Comparison of ENCODE assay signal across 20 cellular contexts in the genomic region with DNA sequence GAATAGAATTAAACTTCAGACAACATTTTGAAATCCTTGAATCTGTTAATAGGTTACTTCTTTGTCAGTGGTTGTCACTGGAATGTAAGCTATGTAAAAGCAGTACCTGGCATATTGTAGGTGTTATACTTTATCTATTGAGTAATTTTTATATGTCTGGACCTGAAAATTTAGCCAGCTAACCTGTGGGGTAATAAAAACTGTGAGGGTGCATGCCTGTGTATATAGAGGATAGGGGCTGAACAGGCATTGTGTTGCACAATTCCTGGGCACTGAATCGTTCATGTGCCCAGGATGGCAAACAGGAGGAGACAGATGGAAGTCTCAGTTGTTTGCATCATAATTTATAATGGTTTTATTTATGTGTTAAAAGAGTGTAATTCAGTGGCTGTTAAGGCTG.
"Had no signal": no experiment of that assay in that cellular context is flagged by ENCODE, and none has a peak within 500 bp of the region (broad histone marks: within the 10 kb centered on the region; RNA-seq: fewer than 3 reads in every experiment).

No MANE protein-coding gene starts in this region.

- H3K27ac Mint-ChIP-seq: activated CD4-positive, alpha-beta T cell treated with anti-CD3 and anti-CD28 coated beads for 36 hours; activated T-helper 2 cell treated with anti-CD3 and anti-CD28 coated beads, Interferon-gamma antibody, Interleukin-2, Interleukin-4, amounts not matched to agents 10 μg/mL and 5 μg/mL and 100 μg/mL, durations not matched to agents 14 hours and 24 hours and 36 hours; natural killer cell; T-helper 2 cell treated with Interferon-gamma antibody and Interleukin-4, amounts not matched to agents 5 μg/mL and 100 μg/mL, for 36 hours; type B pancreatic cell had no signal

- H3K27me3 Mint-ChIP-seq: activated CD4-positive, alpha-beta T cell treated with anti-CD3 and anti-CD28 coated beads for 36 hours; type B pancreatic cell had no signal

- H3K9me3 Mint-ChIP-seq: activated T-helper 2 cell treated with anti-CD3 and anti-CD28 coated beads, Interferon-gamma antibody, Interleukin-2, Interleukin-4, amounts not matched to agents 10 μg/mL and 5 μg/mL and 100 μg/mL, durations not matched to agents 14 hours and 24 hours and 36 hours; natural killer cell; T-helper 2 cell treated with Interferon-gamma antibody and Interleukin-4, amounts not matched to agents 5 μg/mL and 100 μg/mL, for 36 hours; type B pancreatic cell; WTC11 had no signal

- H3K27ac ChIP-seq: cardiac muscle cell, gastrocnemius medialis, heart left ventricle, lower lobe of right lung, neutrophil, parathyroid adenoma, stomach had no signal

- H3K36me3 Mint-ChIP-seq: natural killer cell, WTC11 had no signal

- H3K4me3 ChIP-seq: cardiac muscle cell, gastrocnemius medialis, heart left ventricle, lower lobe of right lung, stomach had no signal

- H3K36me3 ChIP-seq: cardiac muscle cell had no signal

- H3K27me3 ChIP-seq: cardiac muscle cell, gastrocnemius medialis, heart left ventricle, neutrophil, stomach had no signal

- H3K9me3 ChIP-seq: gastrocnemius medialis, heart left ventricle, lower lobe of right lung, neutrophil, SK-N-SH, stomach had no signal

- H3K4me1 Mint-ChIP-seq: WTC11 had no signal

- ATAC-seq: activated CD4-positive, alpha-beta T cell treated with anti-CD3 and anti-CD28 coated beads for 36 hours; gastrocnemius medialis; heart left ventricle; left cardiac atrium; lower lobe of right lung; natural killer cell; WTC11 had no signal

- H3K4me1 ChIP-seq: heart left ventricle, lower lobe of right lung, parathyroid adenoma, stomach had no signal

- H3K4me3 Mint-ChIP-seq: activated CD4-positive, alpha-beta T cell treated with anti-CD3 and anti-CD28 coated beads for 36 hours; natural killer cell; T-helper 2 cell treated with Interferon-gamma antibody and Interleukin-4, amounts not matched to agents 5 μg/mL and 100 μg/mL, for 36 hours; type B pancreatic cell; WTC11 had no signal

- DNase-seq: activated CD4-positive, alpha-beta T cell treated with anti-CD3 and anti-CD28 coated beads for 36 hours; activated CD4-positive, alpha-beta T cell treated with anti-CD3 and anti-CD28 coated beads, Interleukin-2, amount 50 U/mL, for 48 hours; activated naive CD4-positive, alpha-beta T cell treated with Interleukin-2 at 50 U/mL for 16 hours; dermis blood vessel endothelial cell; erythroblast; gastrocnemius medialis; heart left ventricle; left cardiac atrium; lower lobe of right lung; natural killer cell; SK-N-SH; stimulated activated CD4-positive, alpha-beta T cell treated with anti-CD3 and anti-CD28 coated beads, Interleukin-2, amount 100 ng/mL, for 24 hours; stomach had no signal
